Comparison of ENCODE assay signal across 1 cellular context in the genomic region with DNA sequence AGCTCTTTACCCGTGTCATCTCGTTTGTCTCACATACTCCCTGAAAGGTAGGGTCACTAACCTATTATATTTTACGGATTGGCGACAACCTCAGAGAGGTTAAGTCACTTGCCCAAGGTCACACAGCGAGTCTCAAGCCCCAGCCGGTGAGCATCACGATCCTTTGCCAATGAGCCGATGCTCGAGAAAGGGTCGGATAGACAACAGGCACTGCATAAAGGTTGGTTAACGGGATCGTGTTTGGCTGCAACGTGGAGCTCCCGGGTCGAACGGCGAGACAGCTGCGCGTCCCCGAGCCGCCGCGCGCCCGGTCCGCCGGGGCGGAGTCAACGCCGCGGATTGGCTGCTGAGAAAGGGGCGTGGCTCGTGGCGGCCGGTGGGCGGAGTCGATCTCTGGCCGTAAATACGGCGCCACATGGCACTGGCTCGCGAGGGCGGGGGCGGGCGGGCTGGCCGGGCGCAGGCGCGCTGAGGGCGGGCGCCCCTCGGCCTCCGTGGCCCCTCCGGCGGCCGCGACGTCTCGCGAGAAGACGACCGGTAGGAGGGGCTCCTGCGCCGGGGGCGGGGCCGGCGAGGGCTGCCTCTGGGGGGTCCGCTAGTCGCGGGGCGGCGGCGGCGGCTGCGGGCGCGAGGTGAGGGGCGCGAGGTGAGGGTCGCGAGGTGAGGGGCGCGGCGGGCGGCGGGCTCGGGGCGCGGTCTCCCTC.
A peak's percentile ranks its signal among the peaks of the same experiment; 100 is the strongest.
TF ChIP-seq lines count a peak whose summit lies in the region.

Gene CHST12 (plus strand): TSS at position 598 of the 704 bp plus-strand sequence. CDS start 29,029 bp downstream, outside the sequence.

TF ChIP-seq in SK-N-SH, 30 proteins besides CTCF, POLR2A, EP300 and RAD21 (continued from another document):
- TF ChIP-seq JUND (IDR thresholded peaks at IDR 0.05): no peak
- TF ChIP-seq TAF1 (IDR thresholded peaks at IDR 0.05; ENCODE audit: borderline replicate concordance, low read depth, low read length): peak; percentile 80
- peak; percentile 69; the same call in 1 of the 2 replicates for TF ChIP-seq SIN3A (IDR thresholded peaks at IDR 0.05; ENCODE audit: borderline replicate concordance, low read depth, low read length)
- no peak for TF ChIP-seq FOXJ3 (CRISPR knock-in tag; IDR thresholded peaks at IDR 0.05)
- peak; percentile 95 for TF ChIP-seq MAX (IDR thresholded peaks at IDR 0.05; ENCODE audit: low read depth)
- TF ChIP-seq TCF12 (IDR thresholded peaks at IDR 0.05): no peak
- TF ChIP-seq FOSL2 (IDR thresholded peaks at IDR 0.05; ENCODE audit: borderline replicate concordance, low read depth): no peak
- TF ChIP-seq ELF1 (IDR thresholded peaks at IDR 0.05): no peak
- peak; percentile 79 for TF ChIP-seq NRF1 (IDR thresholded peaks at IDR 0.05; ENCODE audit: low read depth, low read length)
- no peak for TF ChIP-seq RXRA (IDR thresholded peaks at IDR 0.05; ENCODE audit: borderline replicate concordance, low read depth)
- TF ChIP-seq RCOR1 (IDR thresholded peaks at IDR 0.05; ENCODE audit: low read length): peak; percentile 95
